In genomic region chr17:77365584-77366186, GRCh38 we compare ENCODE assay signal across 8 cellular contexts.
DNase-seq lines count a peak whose midpoint lies in the region; ATAC-seq and TF ChIP-seq lines count a peak whose summit lies in the region.

No MANE protein-coding gene starts in this region.

- no peak for TF ChIP-seq RAD21 in HCT116 (IDR thresholded peaks at IDR 0.05; ENCODE audit: low read depth)
- no peak for TF ChIP-seq RAD21 in SK-N-SH (IDR thresholded peaks at IDR 0.05; ENCODE audit: low read length)

- H3K4me3 ChIP-seq in A673 (ENCODE audit: low read depth, low read length, poor library complexity, severe bottlenecking) (no peak overlapping the region), HCT116 (replicated peaks in 1 of 2; ENCODE audit: low read depth in 1 of 2, low read length in 2 of 2) (peak overlapping the region; percentile 3 to 19; a peak in 3 of 4 replicates), SK-N-SH (ENCODE audit: low read depth in 2 of 2, low read length in 1 of 2) (no peak overlapping the region; a peak in 1 of 4 replicates), fibroblast of pulmonary artery (replicated peaks; ENCODE audit: low read depth, low read length) (no peak overlapping the region), rectal smooth muscle tissue (ENCODE audit: low read length) (no peak overlapping the region)

- no peaks in the 10 kb centered on the region for H3K27me3 ChIP-seq in A673 (replicated peaks; ENCODE audit: insufficient read depth, low read depth, low read length, poor library complexity)
- no peaks in the 10 kb centered on the region for H3K27me3 ChIP-seq in HCT116 (ENCODE audit: insufficient read depth, low read length)
- no peaks in the 10 kb centered on the region for H3K27me3 ChIP-seq in SK-N-SH (ENCODE audit: insufficient read depth)
- H3K27me3 ChIP-seq in rectal smooth muscle tissue (ENCODE audit: control insufficient read depth, insufficient read depth, low read length) = no peaks in the 10 kb centered on the region

- POLR2A ChIA-PET in A673 (lab: Charles Lee; ENCODE audit: low non-redundant PET) = no interaction called here
- POLR2A ChIA-PET in HCT116 (lab: Charles Lee) = no interaction called here
- POLR2A ChIA-PET in SK-N-SH (lab: Yijun Ruan, JAX) = interaction anchor here (0.5 to 1.6 kb wide), 2 partner anchors 11 to 23 kb away, joined by 4 to 8 read pairs; no protein-coding TSS in a partner anchor

- H3K9ac ChIP-seq in HCT116 (ENCODE audit: low read length) = peak overlapping the region; percentile 51
- peak overlapping the region; percentile 60 for H3K9ac ChIP-seq in SK-N-SH
- H3K9ac ChIP-seq in rectal smooth muscle tissue (ENCODE audit: low read length) = no peak overlapping the region

- no TSS peak for BruUV-seq in A673 (replicated peaks; lab: Mats Ljungman, UMichigan)
- no TSS peak for BruUV-seq in HCT116 (replicated peaks; lab: Mats Ljungman, UMichigan)

- ATAC-seq in HCT116 (peak; percentile 89), HG03342 (IDR thresholded peaks at IDR 0.05; ENCODE audit: unreplicated experiment) (no peak)

- H3K27ac ChIP-seq in A673 (ENCODE audit: low read depth, low read length, poor library complexity, severe bottlenecking) (peak overlapping the region; percentile 64), HCT116 (ENCODE audit: low read depth, low read length) (peak overlapping the region; percentile 44), SK-N-SH (ENCODE audit: low read depth in 2 of 2, low read length in 1 of 2) (peak overlapping the region; percentile 80 to 97), rectal smooth muscle tissue (ENCODE audit: low read depth, low read length) (peak overlapping the region; percentile 83)

- TF ChIP-seq EP300 in SK-N-SH (IDR thresholded peaks at IDR 0.05; ENCODE audit: borderline replicate concordance in 1 of 2, low read depth in 1 of 2, low read length in 1 of 2) = 0 out of 4 replicates have a peak, but pooled peaks of 1 of the 2 experiments have one; percentile 4

- TF ChIP-seq CTCF in A673 (conservative IDR thresholded peaks at IDR 0.05; ENCODE audit: low read depth, low read length) = no peak
- TF ChIP-seq CTCF in HCT116 (IDR thresholded peaks at IDR 0.05 in 2 of 3, conservative IDR thresholded peaks at IDR 0.05 in 1 of 3; ENCODE audit: borderline replicate concordance in 1 of 3, insufficient read depth in 1 of 3, low read depth in 2 of 3, low read length in 2 of 3) = no peak
- TF ChIP-seq CTCF in SK-N-SH (IDR thresholded peaks at IDR 0.05) = no peak
- TF ChIP-seq CTCF in fibroblast of pulmonary artery (IDR thresholded peaks at IDR 0.05; ENCODE audit: low read length, missing control alignments) = no peak
- TF ChIP-seq CTCF in GM10266 (IDR thresholded peaks at IDR 0.05; ENCODE audit: control insufficient read depth, insufficient read depth, low read depth, missing control alignments) = no peak

- H4K20me1 ChIP-seq in HCT116 (ENCODE audit: insufficient read depth) (peaks cover 6% of the 10 kb centered on the region; the same call in 1 of the 2 replicates), SK-N-SH (ENCODE audit: insufficient read depth) (no peaks in the 10 kb centered on the region)

- no peak for TF ChIP-seq POLR2A in HCT116 (IDR thresholded peaks at IDR 0.05; ENCODE audit: borderline replicate concordance, extremely low read depth, insufficient read depth, insufficient read length)

- peaks cover 38% of the 10 kb centered on the region for H3K4me1 ChIP-seq in A673 (ENCODE audit: insufficient read depth, low read length, poor library complexity, severe bottlenecking)
- H3K4me1 ChIP-seq in HCT116 (ENCODE audit: control insufficient read depth in 1 of 2, insufficient read depth in 2 of 2, low read length in 2 of 2) = peaks cover 42 to 70% of the 10 kb centered on the region in 2 experiments
- peaks cover 47 to 67% of the 10 kb centered on the region in 2 experiments for H3K4me1 ChIP-seq in SK-N-SH (ENCODE audit: control insufficient read depth in 1 of 2, insufficient read depth in 2 of 2, low read depth in 1 of 2, low read length in 1 of 2)
- peaks cover 26% of the 10 kb centered on the region for H3K4me1 ChIP-seq in rectal smooth muscle tissue (ENCODE audit: control insufficient read depth, insufficient read depth, low read length)

- H3K9me2 ChIP-seq in HCT116 (ENCODE audit: insufficient read depth) = no peaks in the 10 kb centered on the region
- H3K9me2 ChIP-seq in SK-N-SH = no peaks in the 10 kb centered on the region

- 25% methylated on average over 10 of the region's 11 CpGs for WGBS in SK-N-SH (ENCODE audit: low lambda C conversion rate)

- peaks cover 30% of the 10 kb centered on the region for H3F3A ChIP-seq in SK-N-SH (replicated peaks; ENCODE audit: insufficient read depth)

- H2AFZ ChIP-seq in HCT116 (ENCODE audit: low read depth, low read length, poor library complexity, severe bottlenecking) (no peak overlapping the region), SK-N-SH (ENCODE audit: low read depth) (no peak overlapping the region)

- DNase-seq in A673 (ENCODE audit: low spot score) = peak; percentile 88
- DNase-seq in HCT116 (ENCODE audit: low read depth, low spot score) = peak; percentile 85
- DNase-seq in SK-N-SH = peak; percentile 48
- peak; percentile 80 for DNase-seq in fibroblast of pulmonary artery (ENCODE audit: low read depth)
- DNase-seq in activated CD4-positive, CD25-positive, alpha-beta regulatory T cell treated with anti-CD3 and anti-CD28 coated beads, Interleukin-2, amount 50 U/mL, for 72 hours = no peak
- DNase-seq in GM10266 (ENCODE audit: extremely low spot score) = no peak

- no peaks in the 10 kb centered on the region for H3K36me3 ChIP-seq in A673 (ENCODE audit: insufficient read depth, low read length, poor library complexity, severe bottlenecking)
- no peaks in the 10 kb centered on the region for H3K36me3 ChIP-seq in HCT116 (ENCODE audit: control insufficient read depth in 1 of 2, insufficient read depth in 2 of 2, low read length in 2 of 2)
- no peaks in the 10 kb centered on the region for H3K36me3 ChIP-seq in SK-N-SH (replicated peaks in 1 of 2; ENCODE audit: control insufficient read depth in 1 of 2, insufficient read depth in 2 of 2, low read length in 1 of 2)
- no peaks in the 10 kb centered on the region for H3K36me3 ChIP-seq in rectal smooth muscle tissue (ENCODE audit: control insufficient read depth, insufficient read depth, low read length)

- H3K9me3 ChIP-seq in A673 (ENCODE audit: low read depth, low read length, poor library complexity, severe bottlenecking) (no peaks in the 10 kb centered on the region), HCT116 (ENCODE audit: control insufficient read depth in 1 of 2, insufficient read depth in 1 of 2, low read depth in 1 of 2, low read length in 2 of 2) (no peaks in the 10 kb centered on the region), SK-N-SH (no peaks in the 10 kb centered on the region)

- intact Hi-C loops in A673 (cut with micrococcal nuclease; ENCODE audit: unreplicated experiment) = no loop called here
- intact Hi-C loops in HCT116 (cut with micrococcal nuclease) = no loop called here

- H3K4me2 ChIP-seq in HCT116 (ENCODE audit: low read length) = peak overlapping the region; percentile 75
- peak overlapping the region; percentile 71 for H3K4me2 ChIP-seq in SK-N-SH

- H3K79me2 ChIP-seq in HCT116 (ENCODE audit: insufficient read depth, low read length) = peaks cover 95% of the 10 kb centered on the region
- H3K79me2 ChIP-seq in SK-N-SH (ENCODE audit: insufficient read depth) = peaks cover 52% of the 10 kb centered on the region

- RAD21 ChIA-PET in HCT116 (lab: Charles Lee; ENCODE audit: low non-redundant PET in 1 of 2, low total read pairs in 2 of 2, uncharacterized antibody in 2 of 2, unreplicated experiment in 2 of 2) = no interaction called here

- CTCF ChIA-PET in A673 (lab: Charles Lee) = interaction anchor here (0.6 kb wide), 1 partner anchor 170 kb away, joined by 3 read pairs; no protein-coding TSS in a partner anchor
- CTCF ChIA-PET in HCT116 (lab: Charles Lee) = no interaction called here
- CTCF ChIA-PET in SK-N-SH (lab: Yijun Ruan, JAX) = interaction anchor here (0.7 to 17.7 kb wide), 8 partner anchors 11 to 118 kb away, joined by 3 to 133 read pairs (median 3); no protein-coding TSS in a partner anchor

TF ChIP-seq in HCT116, 20 proteins besides CTCF, POLR2A, EP300 and RAD21:
- TF ChIP-seq TCF7L2 (IDR thresholded peaks at IDR 0.05; ENCODE audit: borderline replicate concordance, extremely low read depth, insufficient read depth, insufficient read length) = peak; percentile 51
- TF ChIP-seq EZH2 (IDR thresholded peaks at IDR 0.05) = no peak
- TF ChIP-seq POLR2AphosphoS5 (IDR thresholded peaks at IDR 0.05; ENCODE audit: low read depth, low read length) = peak; percentile 57; the same call in 1 of the 2 replicates

TF ChIP-seq in SK-N-SH, 30 proteins besides CTCF, POLR2A, EP300 and RAD21 (continues in another document):
- TF ChIP-seq MXI1 (IDR thresholded peaks at IDR 0.05; ENCODE audit: low read depth, low read length) (0 out of 2 replicates have a peak, but pooled peaks have one; percentile 18), NFIC (IDR thresholded peaks at IDR 0.05; ENCODE audit: borderline replicate concordance) (peak; percentile 45; the same call in 1 of the 2 replicates), FOXJ3 (CRISPR knock-in tag; IDR thresholded peaks at IDR 0.05) (0 out of 2 replicates have a peak, but pooled peaks have one; percentile 21), POLR2AphosphoS5 (IDR thresholded peaks at IDR 0.05; ENCODE audit: low read depth, low read length) (0 out of 2 replicates have a peak, but pooled peaks have one; percentile 25), FOSL2 (IDR thresholded peaks at IDR 0.05; ENCODE audit: borderline replicate concordance, low read depth) (peak; percentile 90), SIN3A (IDR thresholded peaks at IDR 0.05; ENCODE audit: borderline replicate concordance, low read depth, low read length) (peak; percentile 40; the same call in 1 of the 2 replicates), TCF12 (IDR thresholded peaks at IDR 0.05) (peak; percentile 60)
- TF ChIP-seq, protein P1, sequence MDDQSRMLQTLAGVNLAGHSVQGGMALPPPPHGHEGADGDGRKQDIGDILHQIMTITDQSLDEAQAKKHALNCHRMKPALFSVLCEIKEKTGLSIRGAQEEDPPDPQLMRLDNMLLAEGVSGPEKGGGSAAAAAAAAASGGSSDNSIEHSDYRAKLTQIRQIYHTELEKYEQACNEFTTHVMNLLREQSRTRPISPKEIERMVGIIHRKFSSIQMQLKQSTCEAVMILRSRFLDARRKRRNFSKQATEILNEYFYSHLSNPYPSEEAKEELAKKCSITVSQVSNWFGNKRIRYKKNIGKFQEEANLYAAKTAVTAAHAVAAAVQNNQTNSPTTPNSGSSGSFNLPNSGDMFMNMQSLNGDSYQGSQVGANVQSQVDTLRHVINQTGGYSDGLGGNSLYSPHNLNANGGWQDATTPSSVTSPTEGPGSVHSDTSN (IDR thresholded peaks at IDR 0.05) = no peak

Comparison
In these comparisons a context has a peak if more than half of its experiments do, and no peak if none do; other contexts are left out.
1. DNase-seq: peak in A673 (single experiment), HCT116 (single experiment), SK-N-SH (single experiment) and fibroblast of pulmonary artery (single experiment); none in activated CD4-positive, CD25-positive, alpha-beta regulatory T cell treated with anti-CD3 and anti-CD28 coated beads, Interleukin-2, amount 50 U/mL, for 72 hours (single experiment) and GM10266 (single experiment).
2. H3K4me3 ChIP-seq: peak in HCT116 (2 of 2); none in A673 (single experiment), SK-N-SH (0 of 2), fibroblast of pulmonary artery (single experiment) and rectal smooth muscle tissue (single experiment).
3. Peak in every context shown above with its lines, with median percentiles within 50 percentile points of each other: H3K27ac ChIP-seq.